8 cellular contexts compared by ENCODE assay signal in genomic region chr10:78255796-78256638, GRCh38.
DNase-seq lines count a peak whose midpoint lies in the region; ATAC-seq and TF ChIP-seq lines count a peak whose summit lies in the region.

No MANE protein-coding gene starts in this region.

- peaks cover 23 to 46% (median 29%) of the 10 kb centered on the region in 10 experiments for H3K4me1 ChIP-seq in BLaER1 treated with 17β-estradiol and CSF1 and Interleukin-3, amounts not matched to agents 10 nM and 100 nM
- H3K4me1 ChIP-seq in neural progenitor cell, result no peaks in the 10 kb centered on the region

- ATAC-seq in stimulated activated memory B cell treated with anti-CD40 and anti-IgM and Interleukin-4, amounts not matched to agents 10 μg/mL and 1 μg/mL and 100 μg/mL, for 72 hours, result no peak
- ATAC-seq in activated CD8-positive, alpha-beta T cell treated with anti-CD3 and anti-CD28 coated beads for 36 hours, result no peak
- ATAC-seq in HG03460 (IDR thresholded peaks at IDR 0.05; ENCODE audit: unreplicated experiment), result no peak

- POLR2A ChIA-PET in activated CD8-positive, alpha-beta T cell treated with anti-CD3 and anti-CD28 coated beads for 36 hours (lab: Charles Lee), result no interaction called here

- DNase-seq in NOMO-1 treated with DMSO at 0.1 percent for 48 hours (lab: John Stamatoyannopoulos, UW; ENCODE audit: unreplicated experiment) (peak; percentile 79), erythroblast (lab: John Stamatoyannopoulos, UW) (peak; percentile 81 to 85), neural progenitor cell (ENCODE audit: low spot score) (no peak), DMS 273 (lab: John Stamatoyannopoulos, UW; ENCODE audit: unreplicated experiment) (no peak)
- DNase-seq in activated CD8-positive, alpha-beta T cell treated with anti-CD3 and anti-CD28 coated beads for 36 hours, result no peak

- H2AFZ ChIP-seq in neural progenitor cell (replicated peaks), result no peak overlapping the region

- H3K9ac ChIP-seq in BLaER1 treated with 17β-estradiol and CSF1 and Interleukin-3, amounts not matched to agents 10 nM and 100 nM, result peak overlapping the region in 3 of 11 experiments; percentile 14 to 33 (median 16); a peak in 1 of 22 replicates
- H3K9ac ChIP-seq in neural progenitor cell, result no peak overlapping the region

- H3K27ac Mint-ChIP-seq in neural progenitor cell, result peak overlapping the region; percentile 1
- H3K27ac Mint-ChIP-seq in stimulated activated memory B cell treated with anti-CD40 and anti-IgM and Interleukin-4, amounts not matched to agents 10 μg/mL and 1 μg/mL and 100 μg/mL, for 72 hours, result no peak overlapping the region
- H3K27ac Mint-ChIP-seq in activated CD8-positive, alpha-beta T cell treated with anti-CD3 and anti-CD28 coated beads for 36 hours, result no peak overlapping the region

- no peaks in the 10 kb centered on the region for H4K20me1 ChIP-seq in BLaER1 treated with 17β-estradiol and CSF1 and Interleukin-3, amounts not matched to agents 10 nM and 100 nM
- H4K20me1 ChIP-seq in neural progenitor cell (ENCODE audit: low read depth), result no peaks in the 10 kb centered on the region

- TF ChIP-seq CTCF in neural progenitor cell (IDR thresholded peaks at IDR 0.05), result no peak
- no peak for TF ChIP-seq CTCF in activated CD8-positive, alpha-beta T cell treated with anti-CD3 and anti-CD28 coated beads for 36 hours (IDR thresholded peaks at IDR 0.05)

- TF ChIP-seq POLR2A in erythroblast (IDR thresholded peaks at IDR 0.05; ENCODE audit: low read length), result peak; percentile 31

- H3K4me3 Mint-ChIP-seq in neural progenitor cell, result no peak overlapping the region
- no peak overlapping the region for H3K4me3 Mint-ChIP-seq in stimulated activated memory B cell treated with anti-CD40 and anti-IgM and Interleukin-4, amounts not matched to agents 10 μg/mL and 1 μg/mL and 100 μg/mL, for 72 hours
- H3K4me3 Mint-ChIP-seq in activated CD8-positive, alpha-beta T cell treated with anti-CD3 and anti-CD28 coated beads for 36 hours, result no peak overlapping the region

- no peaks in the 10 kb centered on the region for H3K27me3 ChIP-seq in BLaER1 treated with 17β-estradiol and CSF1 and Interleukin-3, amounts not matched to agents 10 nM and 100 nM
- H3K27me3 ChIP-seq in neural progenitor cell, result no peaks in the 10 kb centered on the region

- H3K4me2 ChIP-seq in BLaER1 treated with 17β-estradiol and CSF1 and Interleukin-3, amounts not matched to agents 10 nM and 100 nM, result peak overlapping the region; percentile 32 to 79 (median 57)
- H3K4me2 ChIP-seq in neural progenitor cell, result no peak overlapping the region

- H3F3A ChIP-seq in neural progenitor cell (ENCODE audit: low read depth), result no peaks in the 10 kb centered on the region

- H3K9me3 Mint-ChIP-seq in neural progenitor cell, result peaks cover 3% of the 10 kb centered on the region
- no peaks in the 10 kb centered on the region for H3K9me3 Mint-ChIP-seq in stimulated activated memory B cell treated with anti-CD40 and anti-IgM and Interleukin-4, amounts not matched to agents 10 μg/mL and 1 μg/mL and 100 μg/mL, for 72 hours
- no peaks in the 10 kb centered on the region for H3K9me3 Mint-ChIP-seq in activated CD8-positive, alpha-beta T cell treated with anti-CD3 and anti-CD28 coated beads for 36 hours

- H3K4me3 ChIP-seq in BLaER1 treated with 17β-estradiol and CSF1 and Interleukin-3, amounts not matched to agents 10 nM and 100 nM, result no peak overlapping the region
- H3K4me3 ChIP-seq in neural progenitor cell, result no peak overlapping the region

- CTCF ChIA-PET in activated CD8-positive, alpha-beta T cell treated with anti-CD3 and anti-CD28 coated beads for 36 hours (lab: Charles Lee), result interaction anchor here (1.5 kb wide), 1 partner anchor 9 kb away, joined by 3 read pairs; no protein-coding TSS in a partner anchor

- H3K27ac ChIP-seq in BLaER1 treated with 17β-estradiol and CSF1 and Interleukin-3, amounts not matched to agents 10 nM and 100 nM, result peak overlapping the region in 8 of 11 experiments; percentile 14 to 74 (median 48); a peak in 11 of 22 replicates
- H3K27ac ChIP-seq in neural progenitor cell, result no peak overlapping the region

- intact Hi-C loops in activated CD8-positive, alpha-beta T cell treated with anti-CD3 and anti-CD28 coated beads for 36 hours (cut with micrococcal nuclease), result no loop called here

- no peaks in the 10 kb centered on the region for H3K36me3 Mint-ChIP-seq in neural progenitor cell
- no peaks in the 10 kb centered on the region for H3K36me3 Mint-ChIP-seq in stimulated activated memory B cell treated with anti-CD40 and anti-IgM and Interleukin-4, amounts not matched to agents 10 μg/mL and 1 μg/mL and 100 μg/mL, for 72 hours
- no peaks in the 10 kb centered on the region for H3K36me3 Mint-ChIP-seq in activated CD8-positive, alpha-beta T cell treated with anti-CD3 and anti-CD28 coated beads for 36 hours (ENCODE audit: low read depth)

- peaks cover 0 to 7% (median 0%) of the 10 kb centered on the region in 11 experiments; a peak in 3 of 22 replicates for H3K9me3 ChIP-seq in BLaER1 treated with 17β-estradiol and CSF1 and Interleukin-3, amounts not matched to agents 10 nM and 100 nM (replicated peaks in 1 of 11)
- no peaks in the 10 kb centered on the region for H3K9me3 ChIP-seq in neural progenitor cell (ENCODE audit: low read depth)

- H3K36me3 ChIP-seq in BLaER1 treated with 17β-estradiol and CSF1 and Interleukin-3, amounts not matched to agents 10 nM and 100 nM, result no peaks in the 10 kb centered on the region
- H3K36me3 ChIP-seq in neural progenitor cell, result no peaks in the 10 kb centered on the region

- peaks cover 11% of the 10 kb centered on the region for H3K27me3 Mint-ChIP-seq in neural progenitor cell (ENCODE audit: insufficient read depth, low read depth)
- H3K27me3 Mint-ChIP-seq in stimulated activated memory B cell treated with anti-CD40 and anti-IgM and Interleukin-4, amounts not matched to agents 10 μg/mL and 1 μg/mL and 100 μg/mL, for 72 hours, result peaks cover 15% of the 10 kb centered on the region
- no peaks in the 10 kb centered on the region for H3K27me3 Mint-ChIP-seq in activated CD8-positive, alpha-beta T cell treated with anti-CD3 and anti-CD28 coated beads for 36 hours

- peaks cover 27% of the 10 kb centered on the region for H3K4me1 Mint-ChIP-seq in neural progenitor cell
- H3K4me1 Mint-ChIP-seq in stimulated activated memory B cell treated with anti-CD40 and anti-IgM and Interleukin-4, amounts not matched to agents 10 μg/mL and 1 μg/mL and 100 μg/mL, for 72 hours, result peaks cover under 1% of the 10 kb centered on the region
- peaks cover 3% of the 10 kb centered on the region for H3K4me1 Mint-ChIP-seq in activated CD8-positive, alpha-beta T cell treated with anti-CD3 and anti-CD28 coated beads for 36 hours (ENCODE audit: low read depth)

- no peaks in the 10 kb centered on the region for H3K79me2 ChIP-seq in neural progenitor cell (ENCODE audit: low read depth)

Comparison
In these comparisons a context has a peak if more than half of its experiments do, and no peak if none do; other contexts are left out.
1. DNase-seq: peak in NOMO-1 treated with DMSO at 0.1 percent for 48 hours (single experiment) and erythroblast (2 of 2); none in neural progenitor cell (single experiment), activated CD8-positive, alpha-beta T cell treated with anti-CD3 and anti-CD28 coated beads for 36 hours (single experiment) and DMS 273 (single experiment).